In the genomic region with DNA sequence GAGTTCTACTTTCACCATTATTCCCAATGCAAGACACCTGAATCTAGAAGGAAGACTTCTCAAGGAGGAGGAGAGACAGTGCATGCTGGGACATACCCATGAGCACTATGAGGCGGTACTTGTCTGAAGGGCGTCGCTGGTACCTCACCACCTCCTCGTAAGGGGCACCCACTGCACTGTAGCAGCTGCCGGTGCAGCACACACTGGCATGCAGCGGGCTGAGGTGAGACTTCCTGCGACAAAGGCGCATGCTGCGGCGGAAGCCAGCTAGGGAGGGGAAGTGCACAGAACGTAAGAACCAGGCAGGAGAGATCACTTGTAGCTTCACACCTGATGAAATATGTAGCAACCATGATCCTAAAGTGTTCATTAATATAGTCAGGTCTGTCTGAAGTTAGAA, we compare ENCODE assay signal across 1 cellular context.
TF ChIP-seq lines count a peak whose summit lies in the region.

No MANE protein-coding gene starts in this region.

TF ChIP-seq in A549, 52 proteins besides CTCF, POLR2A, EP300 and RAD21 (continued from another document):
- TF ChIP-seq, protein P1, sequence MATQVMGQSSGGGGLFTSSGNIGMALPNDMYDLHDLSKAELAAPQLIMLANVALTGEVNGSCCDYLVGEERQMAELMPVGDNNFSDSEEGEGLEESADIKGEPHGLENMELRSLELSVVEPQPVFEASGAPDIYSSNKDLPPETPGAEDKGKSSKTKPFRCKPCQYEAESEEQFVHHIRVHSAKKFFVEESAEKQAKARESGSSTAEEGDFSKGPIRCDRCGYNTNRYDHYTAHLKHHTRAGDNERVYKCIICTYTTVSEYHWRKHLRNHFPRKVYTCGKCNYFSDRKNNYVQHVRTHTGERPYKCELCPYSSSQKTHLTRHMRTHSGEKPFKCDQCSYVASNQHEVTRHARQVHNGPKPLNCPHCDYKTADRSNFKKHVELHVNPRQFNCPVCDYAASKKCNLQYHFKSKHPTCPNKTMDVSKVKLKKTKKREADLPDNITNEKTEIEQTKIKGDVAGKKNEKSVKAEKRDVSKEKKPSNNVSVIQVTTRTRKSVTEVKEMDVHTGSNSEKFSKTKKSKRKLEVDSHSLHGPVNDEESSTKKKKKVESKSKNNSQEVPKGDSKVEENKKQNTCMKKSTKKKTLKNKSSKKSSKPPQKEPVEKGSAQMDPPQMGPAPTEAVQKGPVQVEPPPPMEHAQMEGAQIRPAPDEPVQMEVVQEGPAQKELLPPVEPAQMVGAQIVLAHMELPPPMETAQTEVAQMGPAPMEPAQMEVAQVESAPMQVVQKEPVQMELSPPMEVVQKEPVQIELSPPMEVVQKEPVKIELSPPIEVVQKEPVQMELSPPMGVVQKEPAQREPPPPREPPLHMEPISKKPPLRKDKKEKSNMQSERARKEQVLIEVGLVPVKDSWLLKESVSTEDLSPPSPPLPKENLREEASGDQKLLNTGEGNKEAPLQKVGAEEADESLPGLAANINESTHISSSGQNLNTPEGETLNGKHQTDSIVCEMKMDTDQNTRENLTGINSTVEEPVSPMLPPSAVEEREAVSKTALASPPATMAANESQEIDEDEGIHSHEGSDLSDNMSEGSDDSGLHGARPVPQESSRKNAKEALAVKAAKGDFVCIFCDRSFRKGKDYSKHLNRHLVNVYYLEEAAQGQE (IDR thresholded peaks at IDR 0.05) = no peak
- TF ChIP-seq RFX5 (IDR thresholded peaks at IDR 0.05) (no peak), NFE2L2 (conservative IDR thresholded peaks at IDR 0.05; ENCODE audit: low read length) (no peak), ZC3H11A (IDR thresholded peaks at IDR 0.05) (no peak), ZFP36 (IDR thresholded peaks at IDR 0.05; ENCODE audit: borderline replicate concordance, partially characterized antibody) (no peak)
- TF ChIP-seq, protein P2, sequence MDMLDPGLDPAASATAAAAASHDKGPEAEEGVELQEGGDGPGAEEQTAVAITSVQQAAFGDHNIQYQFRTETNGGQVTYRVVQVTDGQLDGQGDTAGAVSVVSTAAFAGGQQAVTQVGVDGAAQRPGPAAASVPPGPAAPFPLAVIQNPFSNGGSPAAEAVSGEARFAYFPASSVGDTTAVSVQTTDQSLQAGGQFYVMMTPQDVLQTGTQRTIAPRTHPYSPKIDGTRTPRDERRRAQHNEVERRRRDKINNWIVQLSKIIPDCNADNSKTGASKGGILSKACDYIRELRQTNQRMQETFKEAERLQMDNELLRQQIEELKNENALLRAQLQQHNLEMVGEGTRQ (IDR thresholded peaks at IDR 0.05) = no peak
- TF ChIP-seq, protein P3, sequence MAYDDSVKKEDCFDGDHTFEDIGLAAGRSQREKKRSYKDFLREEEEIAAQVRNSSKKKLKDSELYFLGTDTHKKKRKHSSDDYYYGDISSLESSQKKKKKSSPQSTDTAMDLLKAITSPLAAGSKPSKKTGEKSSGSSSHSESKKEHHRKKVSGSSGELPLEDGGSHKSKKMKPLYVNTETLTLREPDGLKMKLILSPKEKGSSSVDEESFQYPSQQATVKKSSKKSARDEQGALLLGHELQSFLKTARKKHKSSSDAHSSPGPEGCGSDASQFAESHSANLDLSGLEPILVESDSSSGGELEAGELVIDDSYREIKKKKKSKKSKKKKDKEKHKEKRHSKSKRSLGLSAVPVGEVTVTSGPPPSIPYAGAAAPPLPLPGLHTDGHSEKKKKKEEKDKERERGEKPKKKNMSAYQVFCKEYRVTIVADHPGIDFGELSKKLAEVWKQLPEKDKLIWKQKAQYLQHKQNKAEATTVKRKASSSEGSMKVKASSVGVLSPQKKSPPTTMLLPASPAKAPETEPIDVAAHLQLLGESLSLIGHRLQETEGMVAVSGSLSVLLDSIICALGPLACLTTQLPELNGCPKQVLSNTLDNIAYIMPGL (CRISPR knock-in tag; IDR thresholded peaks at IDR 0.05; ENCODE audit: borderline replicate concordance) = no peak
- TF ChIP-seq, protein P4, sequence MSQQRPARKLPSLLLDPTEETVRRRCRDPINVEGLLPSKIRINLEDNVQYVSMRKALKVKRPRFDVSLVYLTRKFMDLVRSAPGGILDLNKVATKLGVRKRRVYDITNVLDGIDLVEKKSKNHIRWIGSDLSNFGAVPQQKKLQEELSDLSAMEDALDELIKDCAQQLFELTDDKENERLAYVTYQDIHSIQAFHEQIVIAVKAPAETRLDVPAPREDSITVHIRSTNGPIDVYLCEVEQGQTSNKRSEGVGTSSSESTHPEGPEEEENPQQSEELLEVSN (IDR thresholded peaks at IDR 0.05; ENCODE audit: borderline replicate concordance, low read depth) = no peak
